ENCODE assay signal across 27 cellular contexts in genomic region chr4:121107507-121107906, GRCh38. TPM values are rescaled to one million over a fixed set of nuclear protein-coding genes. Genes with fewer than 3 reads are reported as not detected.
"Had no signal": no experiment of that assay in that cellular context is flagged by ENCODE, and none has a peak within 500 bp of the region (broad histone marks: within the 10 kb centered on the region; RNA-seq: fewer than 3 reads in every experiment).

No MANE protein-coding gene starts in this region.

- H3K4me1 ChIP-seq: esophagus squamous epithelium, gastrocnemius medialis, heart right ventricle, left lung, lower lobe of right lung had no signal

- H3K9me3 ChIP-seq: esophagus squamous epithelium, gastrocnemius medialis, left lung, lower lobe of right lung, mucosa of descending colon had no signal

- FAIRE-seq: endometrium, islet of Langerhans, keratinocyte had no signal

- ATAC-seq: effector memory CD8-positive, alpha-beta T cell; esophagus mucosa; gastrocnemius medialis; heart right ventricle; left cardiac atrium; left lung; left ventricle myocardium superior; lower lobe of right lung; mucosa of descending colon had no signal

- H3K36me3 ChIP-seq: esophagus squamous epithelium, gastrocnemius medialis, heart right ventricle, left lung, lower lobe of right lung had no signal

- H3K27ac ChIP-seq: epithelial cell of prostate, esophagus squamous epithelium, gastrocnemius medialis, heart right ventricle, left lung, lower lobe of right lung had no signal

- H3K4me3 ChIP-seq: esophagus squamous epithelium, gastrocnemius medialis, heart right ventricle, left lung, lower lobe of right lung, mucosa of descending colon had no signal

- H3K27me3 ChIP-seq: left lung had no signal

- DNase-seq: cortex of kidney; effector CD8-positive, alpha-beta T cell; effector memory CD8-positive, alpha-beta T cell; endodermal cell; erythroblast; esophagus squamous epithelium; foreskin fibroblast; foreskin melanocyte; gastrocnemius medialis; glutamatergic neuron; head of caudate nucleus; heart right ventricle; hippocampal formation; left cardiac atrium; left lung; left ventricle myocardium superior; lower lobe of right lung; mesenchymal stem cell; mucosa of descending colon; naive B cell had no signal

RNA-seq across cellular contexts. Expression of gene NDNF, which starts 35.2 kb away (rescaled TPM):
- total RNA-seq: myocyte had no signal
- polyA plus RNA-seq: keratinocyte had no signal

RNA-seq across cellular contexts. Expression of gene TNIP3, which starts 56.6 kb away (rescaled TPM):
- total RNA-seq: gastrocnemius medialis, left ventricle myocardium superior, lower leg skin, myocyte had no signal
